In genomic region chr11:79198203-79198897, GRCh38 we compare ENCODE assay signal across 27 cellular contexts.
"Had no signal": no experiment of that assay in that cellular context is flagged by ENCODE, and none has a peak within 500 bp of the region (broad histone marks: within the 10 kb centered on the region; RNA-seq: fewer than 3 reads in every experiment).

No MANE protein-coding gene starts in this region.

- H3K4me3 ChIP-seq: body of pancreas, coronary artery, dorsolateral prefrontal cortex had no signal

- H3K36me3 ChIP-seq: WERI-Rb-1 had no signal

- ATAC-seq: activated CD4-positive, CD25-positive, alpha-beta regulatory T cell treated with anti-CD3 and anti-CD28 coated beads, Interleukin-2, amount 50 U/mL, for 24 hours; activated CD8-positive, alpha-beta T cell treated with anti-CD3 and anti-CD28 coated beads for 36 hours; activated T-cell treated with anti-CD3 and anti-CD28 coated beads, Interleukin-2, amount 50 U/mL, for 4 hours; activated T-helper 17 cell treated with anti-CD3 and anti-CD28 coated beads, Interleukin-2, amount 50 U/mL, for 72 hours; body of pancreas; T-helper 17 cell had no signal

- H3K4me1 Mint-ChIP-seq: activated T-helper 17 cell treated with anti-CD3 and anti-CD28 coated beads, Interleukin-2, amount 50 U/mL, for 72 hours; central memory CD8-positive, alpha-beta T cell; T-helper 17 cell had no signal

- H3K9me3 ChIP-seq: body of pancreas had no signal

- DNase-seq: activated B cell treated with CpG ODN at 0.5 μM for 24 hours; activated CD4-positive, alpha-beta T cell treated with anti-CD3 and anti-CD28 coated beads for 48 hours; activated CD4-positive, alpha-beta T cell treated with anti-CD3 and anti-CD28 coated beads, Interleukin-2, amount 50 U/mL, for 1 hour; activated CD4-positive, alpha-beta T cell treated with anti-CD3 and anti-CD28 coated beads, Interleukin-2, amount 50 U/mL, for 48 hours; activated CD8-positive, alpha-beta memory T cell treated with anti-CD3 and anti-CD28 coated beads for 24 hours; activated CD8-positive, alpha-beta T cell treated with anti-CD3 and anti-CD28 coated beads for 36 hours; activated effector memory CD4-positive, alpha-beta T cell treated with Interleukin-2 at 50 U/mL for 16 hours; activated gamma-delta T cell treated with Interleukin-2 at 50 U/mL for 16 hours; activated naive CD4-positive, alpha-beta T cell treated with anti-CD3 and anti-CD28 coated beads, Interleukin-2, amount 50 U/mL, for 16 hours; activated naive CD4-positive, alpha-beta T cell treated with Interleukin-2 at 50 U/mL for 16 hours; activated T-cell treated with anti-CD3 and anti-CD28 coated beads, Interleukin-2, amount 50 U/mL, for 4 hours; amygdala; dorsolateral prefrontal cortex; effector memory CD4-positive, alpha-beta T cell; endodermal cell; T-helper 1 cell; T-helper 17 cell; T1000; WERI-Rb-1 had no signal

- H3K27ac ChIP-seq: body of pancreas, coronary artery, WERI-Rb-1 had no signal

- H3K4me3 Mint-ChIP-seq: activated B cell treated with CpG ODN at 0.5 μM for 24 hours; activated CD8-positive, alpha-beta T cell treated with anti-CD3 and anti-CD28 coated beads for 36 hours; activated naive CD8-positive, alpha-beta T cell; activated T-cell treated with anti-CD3 and anti-CD28 coated beads, Interleukin-2, amount 50 U/mL, for 4 hours; activated T-helper 17 cell treated with anti-CD3 and anti-CD28 coated beads, Interleukin-2, amount 50 U/mL, for 72 hours; central memory CD8-positive, alpha-beta T cell; dendritic cell treated with granulocyte-macrophage colony-stimulating factor and Interleukin-4, amounts not matched to agents 40 ng/mL and 50 ng/mL, for 4 days; endodermal cell; T-helper 17 cell; T-helper 2 cell treated with Interferon-gamma antibody and Interleukin-4, amounts not matched to agents 5 μg/mL and 100 μg/mL, for 36 hours had no signal

- H3K4me1 ChIP-seq: body of pancreas had no signal

- H3K9me3 Mint-ChIP-seq: activated B cell treated with CpG ODN at 0.5 μM for 24 hours; activated CD8-positive, alpha-beta T cell treated with anti-CD3 and anti-CD28 coated beads for 36 hours; activated T-cell treated with anti-CD3 and anti-CD28 coated beads, Interleukin-2, amount 50 U/mL, for 4 hours; activated T-helper 17 cell treated with anti-CD3 and anti-CD28 coated beads, Interleukin-2, amount 50 U/mL, for 72 hours; central memory CD8-positive, alpha-beta T cell; dendritic cell treated with granulocyte-macrophage colony-stimulating factor and Interleukin-4, amounts not matched to agents 40 ng/mL and 50 ng/mL, for 4 days; T-helper 2 cell treated with Interferon-gamma antibody and Interleukin-4, amounts not matched to agents 5 μg/mL and 100 μg/mL, for 36 hours had no signal

- H3K27me3 Mint-ChIP-seq: activated B cell treated with CpG ODN at 0.5 μM for 24 hours; activated CD8-positive, alpha-beta T cell treated with anti-CD3 and anti-CD28 coated beads for 36 hours; central memory CD8-positive, alpha-beta T cell had no signal

- H3K36me3 Mint-ChIP-seq: activated naive CD8-positive, alpha-beta T cell had no signal

- H3K27ac Mint-ChIP-seq: activated B cell treated with CpG ODN at 0.5 μM for 24 hours; activated CD8-positive, alpha-beta T cell treated with anti-CD3 and anti-CD28 coated beads for 36 hours; activated naive CD8-positive, alpha-beta T cell; activated T-helper 17 cell treated with anti-CD3 and anti-CD28 coated beads, Interleukin-2, amount 50 U/mL, for 72 hours; dendritic cell treated with granulocyte-macrophage colony-stimulating factor and Interleukin-4, amounts not matched to agents 40 ng/mL and 50 ng/mL, for 4 days; endodermal cell; T-helper 17 cell; T-helper 2 cell treated with Interferon-gamma antibody and Interleukin-4, amounts not matched to agents 5 μg/mL and 100 μg/mL, for 36 hours had no signal

- H3K27me3 ChIP-seq: body of pancreas, dorsolateral prefrontal cortex had no signal
